ENCODE assay signal across 16 cellular contexts in the genomic region with DNA sequence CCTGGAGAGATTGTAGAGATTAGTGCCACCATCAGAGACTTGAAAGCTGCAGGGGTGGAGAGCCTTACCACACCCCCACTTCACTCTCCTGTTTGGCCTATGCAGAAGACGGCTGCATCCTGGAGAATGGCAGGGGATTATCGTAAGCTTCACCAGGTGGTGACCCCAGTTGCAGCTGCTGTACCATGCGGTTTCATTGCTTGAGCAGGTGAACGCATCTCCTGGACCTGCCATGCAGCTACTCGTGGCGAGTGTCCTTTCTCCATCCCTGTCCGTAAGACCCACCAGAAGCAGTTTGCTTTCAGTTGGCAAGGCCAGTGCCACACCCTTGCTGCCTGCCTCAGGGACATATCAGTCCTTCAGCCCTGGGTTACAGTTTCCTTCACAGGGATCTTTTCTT. TPM values are rescaled to one million over a fixed set of nuclear protein-coding genes. Genes with fewer than 3 reads are reported as not detected.
"Had no signal": no experiment of that assay in that cellular context is flagged by ENCODE, and none has a peak within 500 bp of the region (broad histone marks: within the 10 kb centered on the region; RNA-seq: fewer than 3 reads in every experiment).

No MANE protein-coding gene starts in this region.

- H3K36me3 ChIP-seq: colonic mucosa had no signal

- H3K27me3 ChIP-seq: brain microvascular endothelial cell, colonic mucosa, foreskin keratinocyte, neutrophil, right atrium auricular region, testis, upper lobe of left lung had no signal

- H3K4me3 ChIP-seq: colonic mucosa, right atrium auricular region, testis, upper lobe of left lung had no signal

- H3K9me3 ChIP-seq: colonic mucosa, neutrophil, right atrium auricular region, testis, upper lobe of left lung had no signal

- DNase-seq: activated CD4-positive, alpha-beta memory T cell treated with anti-CD3 and anti-CD28 coated beads, Interleukin-2, amount 10 ng/mL, durations not matched to agents 7 days and 5 days; activated CD4-positive, alpha-beta T cell treated with anti-CD3 and anti-CD28 coated beads for 36 hours; activated CD8-positive, alpha-beta memory T cell treated with anti-CD3 and anti-CD28 coated beads, Interleukin-2, amount 10 ng/mL, durations not matched to agents 7 days and 5 days; activated naive CD4-positive, alpha-beta T cell treated with anti-CD3 and anti-CD28 coated beads, Interleukin-2, amount 50 U/mL, for 16 hours; activated T-cell treated with anti-CD3 and anti-CD28 coated beads, Interleukin-2, amount 50 U/mL, for 1 hour; brain microvascular endothelial cell; colonic mucosa; foreskin keratinocyte; hypothalamus; stimulated activated CD4-positive, alpha-beta T cell treated with anti-CD3 and anti-CD28 coated beads, Interleukin-2, amount 100 ng/mL, for 48 hours; testis; upper lobe of left lung had no signal

- ATAC-seq: activated CD4-positive, alpha-beta T cell treated with anti-CD3 and anti-CD28 coated beads for 36 hours; activated CD8-positive, alpha-beta memory T cell treated with anti-CD3 and anti-CD28 coated beads, Interleukin-2, amount 10 ng/mL, durations not matched to agents 7 days and 5 days; foreskin keratinocyte; natural killer cell treated with Interleukin-12 subunit alpha and Interleukin-12 subunit beta and Interleukin-15 and Interleukin-18, amount 100 ng/mL, for 72 hours; WTC11 had no signal

- H3K27ac ChIP-seq: brain microvascular endothelial cell, colonic mucosa, foreskin keratinocyte, neutrophil, right atrium auricular region, testis, upper lobe of left lung had no signal

RNA-seq across cellular contexts. Expression of a gene that starts 45.2 kb away (rescaled TPM):
- total RNA-seq: activated CD4-positive, alpha-beta memory T cell treated with anti-CD3 and anti-CD28 coated beads, Interleukin-2, amount 10 ng/mL, durations not matched to agents 7 days and 5 days; activated CD4-positive, alpha-beta T cell treated with anti-CD3 and anti-CD28 coated beads for 36 hours; activated CD8-positive, alpha-beta memory T cell treated with anti-CD3 and anti-CD28 coated beads, Interleukin-2, amount 10 ng/mL, durations not matched to agents 7 days and 5 days; natural killer cell treated with Interleukin-12 subunit alpha and Interleukin-12 subunit beta and Interleukin-15 and Interleukin-18, amount 100 ng/mL, for 72 hours had no signal
